In genomic region chr1:175080030-175080429, GRCh38 we compare ENCODE assay signal across 27 cellular contexts. TPM values are rescaled to one million over a fixed set of nuclear protein-coding genes. Genes with fewer than 3 reads are reported as not detected.
A peak's percentile ranks its signal among the peaks of the same experiment; 100 is the strongest.
DNase-seq lines count a peak whose midpoint lies in the region; ATAC-seq and TF ChIP-seq lines count a peak whose summit lies in the region.
"Had no signal": no experiment of that assay in that cellular context is flagged by ENCODE, and none has a peak within 500 bp of the region (broad histone marks: within the 10 kb centered on the region; RNA-seq: fewer than 3 reads in every experiment).

No MANE protein-coding gene starts in this region.

- H3K4me2 ChIP-seq in Karpas-422 (ENCODE audit: low read depth, low read length, poor library complexity, severe bottlenecking): no peak overlapping the region

- no peaks in the 10 kb centered on the region for H4K20me1 ChIP-seq in Karpas-422 (ENCODE audit: insufficient read depth, low read depth, low read length)
- H4K20me1 ChIP-seq: BLaER1 had no signal

- H3K9me2 ChIP-seq in Karpas-422 (replicated peaks; ENCODE audit: insufficient read depth, low read length): no peaks in the 10 kb centered on the region

- H3K9me3 ChIP-seq in HEK293 (ENCODE audit: control insufficient read depth, insufficient read depth, low read depth, low read length) (no peaks in the 10 kb centered on the region), Karpas-422 (ENCODE audit: low read length) (no peaks in the 10 kb centered on the region), esophagus muscularis mucosa (no peaks in the 10 kb centered on the region), spleen (no peaks in the 10 kb centered on the region)
- H3K9me3 ChIP-seq: BE2C had no signal

- H3K36me3 ChIP-seq in HEK293 (ENCODE audit: control insufficient read depth in 2 of 2, insufficient read depth in 1 of 2, low read length in 2 of 2) (no peaks in the 10 kb centered on the region), Karpas-422 (ENCODE audit: insufficient read depth, low read length) (no peaks in the 10 kb centered on the region), esophagus muscularis mucosa (no peaks in the 10 kb centered on the region), spleen (no peaks in the 10 kb centered on the region)
- H3K36me3 ChIP-seq: BE2C, BLaER1 had no signal

- H3K27ac ChIP-seq in HEK293 (ENCODE audit: extremely low read depth, low read depth, low read length): no peak overlapping the region
- H3K27ac ChIP-seq in Karpas-422 (ENCODE audit: low read length): no peak overlapping the region
- H3K27ac ChIP-seq in esophagus muscularis mucosa (replicated peaks in 1 of 4): no peak overlapping the region
- H3K27ac ChIP-seq in spleen: no peak overlapping the region
- H3K27ac ChIP-seq: BLaER1 had no signal

- TF ChIP-seq EP300 in esophagus muscularis mucosa (IDR thresholded peaks at IDR 0.05): no peak

- intact Hi-C loops in esophagus muscularis mucosa (cut with DNase I): no loop called here
- intact Hi-C loops in spleen (cut with DNase I; ENCODE audit: low total_unique reads): no loop called here

- TF ChIP-seq POLR2A in esophagus muscularis mucosa (IDR thresholded peaks at IDR 0.05; ENCODE audit: low read depth) (no peak), spleen (IDR thresholded peaks at IDR 0.05) (no peak)

- H3K4me3 ChIP-seq in HEK293 (ENCODE audit: low read depth, low read length): no peak overlapping the region
- no peak overlapping the region for H3K4me3 ChIP-seq in Karpas-422 (ENCODE audit: low read length)
- H3K4me3 ChIP-seq in esophagus muscularis mucosa: no peak overlapping the region
- no peak overlapping the region for H3K4me3 ChIP-seq in spleen
- H3K4me3 ChIP-seq: BLaER1, GM12878 had no signal

- H3K27me3 ChIP-seq in Karpas-422 (ENCODE audit: low read length): no peaks in the 10 kb centered on the region
- no peaks in the 10 kb centered on the region for H3K27me3 ChIP-seq in esophagus muscularis mucosa
- H3K27me3 ChIP-seq in spleen (replicated peaks in 1 of 7): no peaks in the 10 kb centered on the region
- H3K27me3 ChIP-seq: BE2C, BLaER1 had no signal

- DNase-seq in Karpas-422 (peak; percentile 37), esophagus muscularis mucosa (ENCODE audit: extremely low spot score) (peak; percentile 68), T-helper 2 cell (no peak), spleen (no peak)
- DNase-seq: 8988T; ACHN; BE2C; C1 segment of cervical spinal cord; CD4-positive, alpha-beta memory T cell; CD4-positive, CD25-positive, alpha-beta regulatory T cell; CD8-positive, alpha-beta memory T cell; COR-L47; DMS 273 treated with DMSO at 0.1 percent for 48 hours; DMS153; DMS53; DMS79; DND-41; EL; GDM1 had no signal

- TF ChIP-seq CTCF in HEK293 (tag by site-specific recombination; IDR thresholded peaks at IDR 0.05) (no peak), esophagus muscularis mucosa (IDR thresholded peaks at IDR 0.05) (no peak), spleen (IDR thresholded peaks at IDR 0.05 in 8 of 11, conservative IDR thresholded peaks at IDR 0.05 in 3 of 11) (no peak)

- H3K79me2 ChIP-seq in Karpas-422 (ENCODE audit: low read length): no peaks in the 10 kb centered on the region

- H3K9ac ChIP-seq in Karpas-422 (ENCODE audit: low read length): no peak overlapping the region
- H3K9ac ChIP-seq: BLaER1 had no signal

- ATAC-seq in GM21786 (IDR thresholded peaks at IDR 0.05; ENCODE audit: unreplicated experiment): no peak
- ATAC-seq: GM12878 had no signal

- H2AFZ ChIP-seq in Karpas-422 (ENCODE audit: low read length): no peak overlapping the region

- CTCF ChIA-PET in HEK293 (lab: Yijun Ruan, JAX): no interaction called here

- H3K4me1 ChIP-seq in HEK293 (ENCODE audit: control insufficient read depth, insufficient read depth, low read length) (no peaks in the 10 kb centered on the region), Karpas-422 (ENCODE audit: low read length) (no peaks in the 10 kb centered on the region), esophagus muscularis mucosa (no peaks in the 10 kb centered on the region), spleen (no peaks in the 10 kb centered on the region)
- H3K4me1 ChIP-seq: BE2C had no signal

- POLR2A ChIA-PET in HEK293 (lab: Yijun Ruan, JAX): no interaction called here

- 90% methylated on average over 5 of the region's 6 CpGs for WGBS in esophagus muscularis mucosa
- 78 to 82% (median 80%) methylated on average over 6 of the region's 6 CpGs for WGBS in spleen, 5 donors

TF ChIP-seq in HEK293, 187 proteins besides CTCF, POLR2A, EP300 and RAD21:
- TF ChIP-seq ZNF398 (tag by site-specific recombination; IDR thresholded peaks at IDR 0.05) (no peak), GLIS1 (tag by site-specific recombination; IDR thresholded peaks at IDR 0.05) (peak; percentile 91)

RNA-seq across cellular contexts. Expression of gene TNN, which starts 12.4 kb away (rescaled TPM):
- not detected in 2 replicates for total RNA-seq in Karpas-422 (2014; rRNA removed; shearing (Covaris generic); ENCODE audit: low replicate concordance)
- total RNA-seq in esophagus muscularis mucosa (under 1 TPM; under 0.01 to 0.45 (median 0.20) TPM), spleen (1 to 10 TPM in 2 of 7 donors, under 1 TPM in 5; 0.26 to 1.3 (median 0.47) TPM)
- under 1 TPM; 0.03 to 0.29 (median 0.04) TPM for polyA plus RNA-seq in spleen
- total RNA-seq: A673; CD4-positive, alpha-beta memory T cell; CD4-positive, CD25-positive, alpha-beta regulatory T cell; CD8-positive, alpha-beta memory T cell; G401 had no signal
- polyA plus RNA-seq: AG04450; CD14-positive monocyte; CD4-positive, alpha-beta memory T cell; CD8-positive, alpha-beta memory T cell had no signal

RNA-seq across cellular contexts. Expression of gene MRPS14, which starts 56.8 kb away (rescaled TPM):
- total RNA-seq in Karpas-422 (2014; rRNA removed; shearing (Covaris generic); ENCODE audit: low replicate concordance): 38.3 and 41.7 TPM in 2 replicates
- total RNA-seq in esophagus muscularis mucosa (10 to 100 TPM; 17.9 to 31.1 (median 26.1) TPM), spleen (10 to 100 TPM; 20.8 to 34.5 (median 26.8) TPM)
- 10 to 100 TPM; 10.1 to 26.1 (median 25.2) TPM for polyA plus RNA-seq in spleen

Comparison
In these comparisons a context has a peak if more than half of its experiments do, and no peak if none do; other contexts are left out.
1. DNase-seq: peak in Karpas-422 (single experiment) and esophagus muscularis mucosa (single experiment); none in T-helper 2 cell (0 of 5) and spleen (single experiment).